Comparison of ENCODE assay signal across 9 cellular contexts in genomic region chr11:61384271-61385242, GRCh38. TPM values are rescaled to one million over a fixed set of nuclear protein-coding genes. Genes with fewer than 3 reads are reported as not detected.
DNase-seq lines count a peak whose midpoint lies in the region; ATAC-seq and TF ChIP-seq lines count a peak whose summit lies in the region.
"Had no signal": no experiment of that assay in that cellular context is flagged by ENCODE, and none has a peak within 500 bp of the region (broad histone marks: within the 10 kb centered on the region; RNA-seq: fewer than 3 reads in every experiment).

No MANE protein-coding gene starts in this region.

- no peak overlapping the region for H3K27ac Mint-ChIP-seq in activated CD8-positive, alpha-beta T cell treated with anti-CD3 and anti-CD28 coated beads, Interleukin-2, amount 10 ng/mL, durations not matched to agents 7 days and 5 days

- H3K9me3 ChIP-seq in Loucy (ENCODE audit: insufficient read depth, low read depth, low read length): no peaks in the 10 kb centered on the region
- H3K9me3 ChIP-seq in mesenchymal stem cell (ENCODE audit: control insufficient read depth, low read length): no peaks in the 10 kb centered on the region
- H3K9me3 ChIP-seq: thoracic aorta had no signal

- H3K79me2 ChIP-seq in Loucy (ENCODE audit: insufficient read depth, low read length): no peaks in the 10 kb centered on the region

- H3K4me1 Mint-ChIP-seq in activated CD8-positive, alpha-beta T cell treated with anti-CD3 and anti-CD28 coated beads, Interleukin-2, amount 10 ng/mL, durations not matched to agents 7 days and 5 days (ENCODE audit: low read depth): peaks cover 7% of the 10 kb centered on the region

- ATAC-seq in HG03139 (IDR thresholded peaks at IDR 0.05; ENCODE audit: unreplicated experiment): no peak
- ATAC-seq in activated CD8-positive, alpha-beta T cell treated with anti-CD3 and anti-CD28 coated beads, Interleukin-2, amount 10 ng/mL, durations not matched to agents 7 days and 5 days: no peak

- H4K91ac ChIP-seq in mesenchymal stem cell (ENCODE audit: low read length): no peak overlapping the region

- H3K4me1 ChIP-seq in Loucy (ENCODE audit: insufficient read depth, low read length, poor library complexity, severe bottlenecking) (no peaks in the 10 kb centered on the region), mesenchymal stem cell (ENCODE audit: control insufficient read depth, insufficient read depth, low read depth, low read length) (peaks cover 2% of the 10 kb centered on the region)

- H4K8ac ChIP-seq in mesenchymal stem cell (ENCODE audit: low read length): no peak overlapping the region

- peak; percentile 25 for DNase-seq in GM10266 (ENCODE audit: extremely low spot score)
- no peak for DNase-seq in astrocyte of the spinal cord (ENCODE audit: low read depth, low spot score)
- DNase-seq in mesenchymal stem cell: peak; percentile 30
- DNase-seq in middle frontal gyrus (ENCODE audit: extremely low spot score, low spot score): no peak
- DNase-seq in NCI-H1105 (lab: John Stamatoyannopoulos, UW): no peak
- no peak for DNase-seq in activated CD8-positive, alpha-beta T cell treated with anti-CD3 and anti-CD28 coated beads, Interleukin-2, amount 10 ng/mL, durations not matched to agents 7 days and 5 days

- H2BK15ac ChIP-seq in mesenchymal stem cell (ENCODE audit: low read depth, poor library complexity, severe bottlenecking): no peak overlapping the region

- no peak overlapping the region for H2BK5ac ChIP-seq in mesenchymal stem cell (ENCODE audit: low read depth, low read length, poor library complexity, severe bottlenecking)

- no peaks in the 10 kb centered on the region for H3F3A ChIP-seq in Loucy (ENCODE audit: low read depth)

- H4K20me1 ChIP-seq in Loucy (ENCODE audit: insufficient read depth, low read length, poor library complexity, severe bottlenecking): no peaks in the 10 kb centered on the region

- H2AFZ ChIP-seq in Loucy (ENCODE audit: low read length) (0 out of 2 replicates have a peak overlapping the region, but pooled peaks have one; percentile 48), mesenchymal stem cell (ENCODE audit: low read depth, low read length) (no peak overlapping the region)

- H3K23ac ChIP-seq in mesenchymal stem cell (ENCODE audit: low read length in 2 of 2): no peak overlapping the region

- no peak overlapping the region for H2AK5ac ChIP-seq in mesenchymal stem cell (ENCODE audit: low read length, severe bottlenecking)

- H3K18ac ChIP-seq in mesenchymal stem cell (ENCODE audit: low read depth in 1 of 2, low read length in 2 of 2): no peak overlapping the region

- H3K27ac ChIP-seq in mesenchymal stem cell (ENCODE audit: low read length, poor library complexity, severe bottlenecking): no peak overlapping the region
- H3K27ac ChIP-seq: thoracic aorta had no signal

- no peak overlapping the region for H3K14ac ChIP-seq in mesenchymal stem cell (ENCODE audit: low read length in 2 of 2)

- H3K36me3 ChIP-seq in Loucy (ENCODE audit: insufficient read depth, low read length) (no peaks in the 10 kb centered on the region), mesenchymal stem cell (ENCODE audit: control insufficient read depth in 1 of 2, insufficient read depth in 2 of 2, low read depth in 1 of 2, low read length in 2 of 2) (peaks cover 0 to 4% of the 10 kb centered on the region in 2 experiments)
- H3K36me3 ChIP-seq: thoracic aorta had no signal

- no peaks in the 10 kb centered on the region for H3K9me3 Mint-ChIP-seq in activated CD8-positive, alpha-beta T cell treated with anti-CD3 and anti-CD28 coated beads, Interleukin-2, amount 10 ng/mL, durations not matched to agents 7 days and 5 days (ENCODE audit: insufficient read depth)

- H3K36me3 Mint-ChIP-seq in activated CD8-positive, alpha-beta T cell treated with anti-CD3 and anti-CD28 coated beads, Interleukin-2, amount 10 ng/mL, durations not matched to agents 7 days and 5 days (ENCODE audit: low read depth): no peaks in the 10 kb centered on the region

- no peak overlapping the region for H3K9ac ChIP-seq in Loucy (ENCODE audit: low read depth, low read length, poor library complexity, severe bottlenecking)
- no peak overlapping the region for H3K9ac ChIP-seq in mesenchymal stem cell (ENCODE audit: low read length)

- no peak overlapping the region for H3K4me3 Mint-ChIP-seq in activated CD8-positive, alpha-beta T cell treated with anti-CD3 and anti-CD28 coated beads, Interleukin-2, amount 10 ng/mL, durations not matched to agents 7 days and 5 days

- 89% methylated on average over 15 of the region's 15 CpGs for WGBS in mesenchymal stem cell

- H3K27me3 ChIP-seq in Loucy (ENCODE audit: insufficient read depth, low read length, poor library complexity, severe bottlenecking) (no peaks in the 10 kb centered on the region), mesenchymal stem cell (ENCODE audit: control insufficient read depth in 1 of 2, insufficient read depth in 1 of 2, low read length in 2 of 2) (no peaks in the 10 kb centered on the region)

- H3K27me3 Mint-ChIP-seq in activated CD8-positive, alpha-beta T cell treated with anti-CD3 and anti-CD28 coated beads, Interleukin-2, amount 10 ng/mL, durations not matched to agents 7 days and 5 days (ENCODE audit: low read depth): peaks cover 3% of the 10 kb centered on the region

- POLR2A ChIA-PET in activated CD8-positive, alpha-beta T cell treated with anti-CD3 and anti-CD28 coated beads, Interleukin-2, amount 10 ng/mL, durations not matched to agents 7 days and 5 days (lab: Charles Lee): interaction anchor here (2.0 to 2.4 kb wide), 3 partner anchors 23 to 51 kb away, joined by 6 to 11 read pairs (median 9); partner anchors contain the start of genes CYB561A3 and TMEM138

- H3K4ac ChIP-seq in mesenchymal stem cell (ENCODE audit: low read depth in 1 of 2, low read length in 2 of 2): no peak overlapping the region

- in situ Hi-C loops in astrocyte of the spinal cord (cut with HindIII; ENCODE audit: low sequenced_read_pairs): no loop called here

- H2BK120ac ChIP-seq in mesenchymal stem cell (ENCODE audit: low read depth, low read length): no peak overlapping the region

- H3K4me2 ChIP-seq in Loucy (ENCODE audit: low read depth, low read length, poor library complexity, severe bottlenecking): no peak overlapping the region
- no peak overlapping the region for H3K4me2 ChIP-seq in mesenchymal stem cell (ENCODE audit: low read length, poor library complexity, severe bottlenecking)

- H3K4me3 ChIP-seq in Loucy (ENCODE audit: low read length, poor library complexity, severe bottlenecking): no peak overlapping the region
- H3K4me3 ChIP-seq in astrocyte of the spinal cord (ENCODE audit: low read depth, low read length): no peak overlapping the region
- no peak overlapping the region for H3K4me3 ChIP-seq in mesenchymal stem cell (ENCODE audit: insufficient read depth in 1 of 2, low read depth in 1 of 2, low read length in 2 of 2)
- H3K4me3 ChIP-seq: thoracic aorta had no signal

- TF ChIP-seq CTCF in GM10266 (IDR thresholded peaks at IDR 0.05; ENCODE audit: control insufficient read depth, insufficient read depth, low read depth, missing control alignments) (peak; percentile 33), Loucy (conservative IDR thresholded peaks at IDR 0.05; ENCODE audit: low read length) (no peak; the same call in 1 of the 2 replicates), astrocyte of the spinal cord (IDR thresholded peaks at IDR 0.05; ENCODE audit: low read depth, low read length) (peak; percentile 36)

- H3K79me1 ChIP-seq in mesenchymal stem cell (replicated peaks; ENCODE audit: low read length, poor library complexity, severe bottlenecking): no peaks in the 10 kb centered on the region

- CTCF ChIA-PET in activated CD8-positive, alpha-beta T cell treated with anti-CD3 and anti-CD28 coated beads, Interleukin-2, amount 10 ng/mL, durations not matched to agents 7 days and 5 days (lab: Charles Lee): interaction anchor here (1.0 to 7.8 kb wide), 26 partner anchors 9 to 483 kb away, joined by 3 to 390 read pairs (median 8); partner anchors contain the start of genes CYB561A3, DDB1, TKFC and TMEM138

- H2BK12ac ChIP-seq in mesenchymal stem cell (ENCODE audit: low read length in 2 of 2): no peak overlapping the region

- H3K9me2 ChIP-seq in Loucy (replicated peaks; ENCODE audit: low read depth, low read length): no peaks in the 10 kb centered on the region

RNA-seq across cellular contexts. Expression of gene TMEM216, which starts 7.8 kb away (rescaled TPM):
- 13.1 TPM for polyA plus RNA-seq in mesenchymal stem cell (2013, experiment 1 of 2)
- polyA plus RNA-seq in mesenchymal stem cell (2013, experiment 2 of 2): 13.1 TPM
- total RNA-seq in activated CD8-positive, alpha-beta T cell treated with anti-CD3 and anti-CD28 coated beads, Interleukin-2, amount 10 ng/mL, durations not matched to agents 7 days and 5 days: 1 to 10 TPM; 6.3 to 6.4 TPM

RNA-seq across cellular contexts. Expression of gene TMEM138, which starts 22.4 kb away (rescaled TPM):
- 68.7 TPM for polyA plus RNA-seq in mesenchymal stem cell (2013, experiment 1 of 2)
- 67.7 TPM for polyA plus RNA-seq in mesenchymal stem cell (2013, experiment 2 of 2)
- 10 to 100 TPM; 57.4 to 57.5 TPM for total RNA-seq in activated CD8-positive, alpha-beta T cell treated with anti-CD3 and anti-CD28 coated beads, Interleukin-2, amount 10 ng/mL, durations not matched to agents 7 days and 5 days

RNA-seq across cellular contexts. Expression of gene CYB561A3, which starts 22.9 kb away (rescaled TPM):
- 33.2 TPM for polyA plus RNA-seq in mesenchymal stem cell (2013, experiment 1 of 2)
- polyA plus RNA-seq in mesenchymal stem cell (2013, experiment 2 of 2): 32.4 TPM
- total RNA-seq in activated CD8-positive, alpha-beta T cell treated with anti-CD3 and anti-CD28 coated beads, Interleukin-2, amount 10 ng/mL, durations not matched to agents 7 days and 5 days: 10 to 100 TPM; 53.2 to 55.6 TPM

RNA-seq across cellular contexts. Expression of gene CPSF7, which starts 45.2 kb away (rescaled TPM):
- 69.8 TPM for polyA plus RNA-seq in mesenchymal stem cell (2013, experiment 1 of 2)
- polyA plus RNA-seq in mesenchymal stem cell (2013, experiment 2 of 2): 62.6 TPM
- 10 to 100 TPM; 94.8 to 98.4 TPM for total RNA-seq in activated CD8-positive, alpha-beta T cell treated with anti-CD3 and anti-CD28 coated beads, Interleukin-2, amount 10 ng/mL, durations not matched to agents 7 days and 5 days

RNA-seq across cellular contexts. Expression of gene SDHAF2, which starts 45.4 kb away (rescaled TPM):
- 25.6 TPM for polyA plus RNA-seq in mesenchymal stem cell (2013, experiment 1 of 2)
- polyA plus RNA-seq in mesenchymal stem cell (2013, experiment 2 of 2): 27.2 TPM
- 10 to 100 TPM; 51.6 to 54.3 TPM for total RNA-seq in activated CD8-positive, alpha-beta T cell treated with anti-CD3 and anti-CD28 coated beads, Interleukin-2, amount 10 ng/mL, durations not matched to agents 7 days and 5 days

Comparison
In these comparisons a context has a peak if more than half of its experiments do, and no peak if none do; other contexts are left out.
1. DNase-seq: peak in GM10266 (single experiment) and mesenchymal stem cell (single experiment); none in astrocyte of the spinal cord (single experiment), middle frontal gyrus (single experiment), NCI-H1105 (single experiment) and activated CD8-positive, alpha-beta T cell treated with anti-CD3 and anti-CD28 coated beads, Interleukin-2, amount 10 ng/mL, durations not matched to agents 7 days and 5 days (single experiment).